Comparison of ENCODE assay signal across 25 cellular contexts in genomic region chr1:8193840-8194406, GRCh38.
DNase-seq lines count a peak whose midpoint lies in the region; ATAC-seq and TF ChIP-seq lines count a peak whose summit lies in the region.
"Had no signal": no experiment of that assay in that cellular context is flagged by ENCODE, and none has a peak within 500 bp of the region (broad histone marks: within the 10 kb centered on the region; RNA-seq: fewer than 3 reads in every experiment).

No MANE protein-coding gene starts in this region.

- no peak overlapping the region for H2AFZ ChIP-seq in PC-9

- H3K4me1 ChIP-seq in PC-9 (replicated peaks; ENCODE audit: insufficient read depth) = peaks cover 72% of the 10 kb centered on the region
- H3K4me1 ChIP-seq in prostate gland (replicated peaks) = peaks cover 4% of the 10 kb centered on the region

- CTCF ChIA-PET in PC-9 (lab: Charles Lee) = interaction anchor here (0.7 kb wide), 1 partner anchor 118 kb away, joined by 6 read pairs; no protein-coding TSS in a partner anchor

- H3K9me2 ChIP-seq in PC-9 (ENCODE audit: insufficient read depth) = no peaks in the 10 kb centered on the region

- H3K27me3 Mint-ChIP-seq in endothelial cell (ENCODE audit: unreplicated experiment) = no peaks in the 10 kb centered on the region
- H3K27me3 Mint-ChIP-seq: activated T-helper 17 cell treated with anti-CD3 and anti-CD28 coated beads, Interleukin-2, amount 50 U/mL, for 72 hours had no signal

- H3K4me3 ChIP-seq in PC-9 (no peak overlapping the region), prostate gland (no peak overlapping the region)
- H3K4me3 ChIP-seq: esophagus squamous epithelium, gastroesophageal sphincter, lung, spleen, tibial nerve had no signal

- POLR2A ChIA-PET in PC-9 (lab: Charles Lee; ENCODE audit: unreplicated experiment) = no interaction called here

- WGBS in prostate gland = 78% methylated on average over 8 of the region's 8 CpGs

- no peaks in the 10 kb centered on the region for H3K9me3 Mint-ChIP-seq in endothelial cell (ENCODE audit: unreplicated experiment)
- H3K9me3 Mint-ChIP-seq: activated B cell treated with CpG ODN at 0.5 μM for 24 hours; activated naive CD4-positive, alpha-beta T cell treated with anti-CD3 and anti-CD28 coated beads, Interleukin-2, amount 50 U/mL, for 72 hours; activated T-helper 17 cell treated with anti-CD3 and anti-CD28 coated beads, Interleukin-2, amount 50 U/mL, for 72 hours had no signal

- no peaks in the 10 kb centered on the region for H3K27me3 ChIP-seq in PC-9 (ENCODE audit: insufficient read depth, low read depth)
- H3K27me3 ChIP-seq in prostate gland (replicated peaks; ENCODE audit: insufficient read depth) = no peaks in the 10 kb centered on the region
- H3K27me3 ChIP-seq: esophagus squamous epithelium, gastroesophageal sphincter, spleen, tibial nerve had no signal

- H3K36me3 ChIP-seq in PC-9 (ENCODE audit: low read depth) (no peaks in the 10 kb centered on the region), prostate gland (no peaks in the 10 kb centered on the region)
- H3K36me3 ChIP-seq: esophagus squamous epithelium, gastroesophageal sphincter, spleen, tibial nerve had no signal

- no peak for TF ChIP-seq CTCF in PC-9 (conservative IDR thresholded peaks at IDR 0.05)
- no peak for TF ChIP-seq CTCF in endothelial cell (IDR thresholded peaks at IDR 0.05; ENCODE audit: unreplicated experiment)
- no peak for TF ChIP-seq CTCF in prostate gland (IDR thresholded peaks at IDR 0.05)

- DNase-seq in DMS153 treated with DMSO at 0.1 percent for 48 hours (lab: John Stamatoyannopoulos, UW; ENCODE audit: unreplicated experiment) (peak; percentile 69), PC-9 (no peak), endothelial cell (ENCODE audit: low spot score) (no peak), prostate gland (ENCODE audit: low spot score) (no peak), NCI-H2029 treated with DMSO at 0.1 percent for 48 hours (lab: John Stamatoyannopoulos, UW) (no peak), ACHN (no peak), RPMI8226 (no peak)
- DNase-seq: activated B cell treated with CpG ODN at 0.5 μM for 24 hours; activated CD4-positive, alpha-beta T cell treated with anti-CD3 and anti-CD28 coated beads, Interleukin-2, amount 50 U/mL, for 4 hours; activated CD8-positive, alpha-beta memory T cell treated with anti-CD3 and anti-CD28 coated beads, Interleukin-2, amount 50 U/mL, for 4 hours; AML-193; effector CD8-positive, alpha-beta T cell; esophagus squamous epithelium; Karpas-422; NCI-H1930; stimulated activated CD4-positive, alpha-beta T cell treated with anti-CD3 and anti-CD28 coated beads, Interleukin-4, amount 100 ng/mL, for 24 hours; stimulated activated naive CD8-positive, alpha-beta T cell treated with anti-CD3 and anti-CD28 coated beads, Interleukin-15, Interleukin-2, amounts not matched to agents 100 U/mL and 50 U/mL, for 24 hours; T1000 had no signal

- H3K4me3 Mint-ChIP-seq in endothelial cell (ENCODE audit: unreplicated experiment) = no peak overlapping the region
- H3K4me3 Mint-ChIP-seq: activated B cell treated with CpG ODN at 0.5 μM for 24 hours; activated T-helper 17 cell treated with anti-CD3 and anti-CD28 coated beads, Interleukin-2, amount 50 U/mL, for 72 hours had no signal

- H3K27ac Mint-ChIP-seq in endothelial cell (ENCODE audit: unreplicated experiment) = peak overlapping the region; percentile 1
- H3K27ac Mint-ChIP-seq: activated B cell treated with CpG ODN at 0.5 μM for 24 hours; activated naive CD4-positive, alpha-beta T cell treated with anti-CD3 and anti-CD28 coated beads, Interleukin-2, amount 50 U/mL, for 72 hours; activated T-helper 17 cell treated with anti-CD3 and anti-CD28 coated beads, Interleukin-2, amount 50 U/mL, for 72 hours had no signal

- peak overlapping the region; percentile 55 for H3K4me2 ChIP-seq in PC-9

- TSS peak; percentile 88 for BruUV-seq in PC-9 (replicated peaks; lab: Mats Ljungman, UMichigan)

- no peak for ATAC-seq in HG03378 (IDR thresholded peaks at IDR 0.05; ENCODE audit: unreplicated experiment)
- ATAC-seq: activated naive CD4-positive, alpha-beta T cell treated with anti-CD3 and anti-CD28 coated beads, Interleukin-2, amount 50 U/mL, for 72 hours; activated T-helper 17 cell treated with anti-CD3 and anti-CD28 coated beads, Interleukin-2, amount 50 U/mL, for 72 hours; gastroesophageal sphincter; stimulated activated naive CD8-positive, alpha-beta T cell treated with anti-CD3 and anti-CD28 coated beads, Interleukin-15, Interleukin-2, amounts not matched to agents 100 U/mL and 50 U/mL, for 24 hours had no signal

- intact Hi-C loops in PC-9 (cut with micrococcal nuclease; ENCODE audit: unreplicated experiment) = no loop called here
- intact Hi-C loops in prostate gland (cut with DNase I) = no loop called here

- TF ChIP-seq POLR2A in prostate gland (IDR thresholded peaks at IDR 0.05) = no peak

- no peaks in the 10 kb centered on the region for H3K9me3 ChIP-seq in PC-9 (ENCODE audit: insufficient read depth, low read depth)
- no peaks in the 10 kb centered on the region for H3K9me3 ChIP-seq in prostate gland
- H3K9me3 ChIP-seq: esophagus squamous epithelium, gastroesophageal sphincter, spleen, tibial nerve had no signal

- in situ Hi-C loops in ACHN (cut with HindIII; ENCODE audit: low pct_ligation_motif_present, low pct_unique_long_range_greater_than_20kb, low sequenced_read_pairs) = no loop called here

- H3K79me2 ChIP-seq in PC-9 (ENCODE audit: low read depth) = no peaks in the 10 kb centered on the region

- H3K4me1 Mint-ChIP-seq in endothelial cell (ENCODE audit: unreplicated experiment) = peaks cover 15% of the 10 kb centered on the region
- H3K4me1 Mint-ChIP-seq: activated B cell treated with CpG ODN at 0.5 μM for 24 hours; activated T-helper 17 cell treated with anti-CD3 and anti-CD28 coated beads, Interleukin-2, amount 50 U/mL, for 72 hours had no signal

- H4K20me1 ChIP-seq in PC-9 (ENCODE audit: insufficient read depth) = no peaks in the 10 kb centered on the region

- no peaks in the 10 kb centered on the region for H3K36me3 Mint-ChIP-seq in endothelial cell (ENCODE audit: low read depth, unreplicated experiment)
- H3K36me3 Mint-ChIP-seq: activated naive CD4-positive, alpha-beta T cell treated with anti-CD3 and anti-CD28 coated beads, Interleukin-2, amount 50 U/mL, for 72 hours had no signal

- H3F3A ChIP-seq in PC-9 (ENCODE audit: insufficient read depth, low read depth) = peaks cover 38% of the 10 kb centered on the region

- H3K27ac ChIP-seq in PC-9 = peak overlapping the region; percentile 99
- peak overlapping the region; percentile 12 to 53 for H3K27ac ChIP-seq in prostate gland
- H3K27ac ChIP-seq: esophagus squamous epithelium, spleen, tibial nerve had no signal
